Comparison of ENCODE assay signal across 32 cellular contexts in the genomic region with DNA sequence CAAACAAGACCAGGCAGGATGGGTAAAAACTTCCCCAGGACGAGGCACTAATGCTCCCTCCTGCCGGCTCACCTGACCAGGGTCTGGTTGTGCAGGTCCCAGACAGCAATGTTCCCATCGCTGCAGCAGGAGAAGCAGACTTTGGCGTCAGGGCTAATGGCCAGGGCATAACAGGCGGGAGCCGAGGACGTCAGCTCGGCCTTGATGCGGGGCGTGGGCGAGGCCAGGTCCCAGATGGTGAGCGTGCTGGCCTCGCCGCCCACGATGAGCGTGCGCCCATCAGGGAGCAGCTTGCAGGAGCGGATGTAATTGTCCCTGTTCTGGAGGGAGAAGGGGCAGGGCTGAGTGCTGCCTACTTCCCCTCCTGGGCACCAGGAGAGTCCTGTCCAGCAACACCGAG. TPM values are rescaled to one million over a fixed set of nuclear protein-coding genes. Genes with fewer than 3 reads are reported as not detected.
DNase-seq lines count a peak whose midpoint lies in the region; ATAC-seq, FAIRE-seq and TF ChIP-seq lines count a peak whose summit lies in the region.
"Had no signal": no experiment of that assay in that cellular context is flagged by ENCODE, and none has a peak within 500 bp of the region (broad histone marks: within the 10 kb centered on the region; RNA-seq: fewer than 3 reads in every experiment).

No MANE protein-coding gene starts in this region.

- H3K9ac ChIP-seq in kidney (ENCODE audit: low read length in 2 of 2) = no peak overlapping the region
- H3K9ac ChIP-seq: neural progenitor cell had no signal

- H3K4me3 ChIP-seq in kidney (ENCODE audit: low read length in 2 of 2) (no peak overlapping the region), sigmoid colon (no peak overlapping the region)
- H3K4me3 ChIP-seq: breast epithelium, coronary artery, esophagus muscularis mucosa, GM23338, heart left ventricle, neural progenitor cell, prostate gland, SJSA1, stomach, transverse colon had no signal

- peaks cover 61 to 82% of the 10 kb centered on the region in 2 donors for H3K36me3 ChIP-seq in kidney (ENCODE audit: control insufficient read depth in 1 of 2, insufficient read depth in 2 of 2, low read length in 2 of 2)
- peaks cover 92 to 100% (median 96%) of the 10 kb centered on the region in 4 donors for H3K36me3 ChIP-seq in sigmoid colon
- H3K36me3 ChIP-seq: neural progenitor cell had no signal

- H3K9me3 ChIP-seq in kidney (ENCODE audit: control insufficient read depth in 1 of 2, low read length in 2 of 2) (no peaks in the 10 kb centered on the region), sigmoid colon (no peaks in the 10 kb centered on the region)
- H3K9me3 ChIP-seq: breast epithelium, esophagus muscularis mucosa, heart left ventricle, prostate gland, SJSA1, stomach, transverse colon had no signal

- H3K36me3 Mint-ChIP-seq in CD14-positive monocyte (peaks cover 99% of the 10 kb centered on the region in 2 donors), IgD-negative memory B cell (peaks cover 16% of the 10 kb centered on the region)

- no peak for FAIRE-seq in kidney (lab: Jason Lieb, UNC)
- FAIRE-seq: GM18507, RCC 7860 had no signal

- no peak for TF ChIP-seq POLR2A in sigmoid colon (IDR thresholded peaks at IDR 0.05)

- H3K27ac Mint-ChIP-seq in CD14-positive monocyte (peak overlapping the region in 2 of 7 donors; percentile 27 to 65), IgD-negative memory B cell (peak overlapping the region; percentile 40 to 77 (median 59))
- H3K27ac Mint-ChIP-seq: GM23338, neural progenitor cell had no signal

- ATAC-seq in GM19467 (IDR thresholded peaks at IDR 0.05; ENCODE audit: unreplicated experiment) = no peak
- no peak for ATAC-seq in HG02840 (IDR thresholded peaks at IDR 0.05; ENCODE audit: low FRiP score, unreplicated experiment)
- ATAC-seq: foreskin keratinocyte, GM23338, heart left ventricle had no signal

- intact Hi-C loops in CD14-positive monocyte (cut with micrococcal nuclease) (no loop called here), kidney (cut with DNase I) (no loop called here), sigmoid colon (cut with DNase I) (no loop called here)

- no peak overlapping the region for H3K27ac ChIP-seq in kidney (ENCODE audit: low read depth in 2 of 2, low read length in 2 of 2)
- H3K27ac ChIP-seq in sigmoid colon = no peak overlapping the region
- H3K27ac ChIP-seq: breast epithelium, coronary artery, esophagus muscularis mucosa, foreskin keratinocyte, heart left ventricle, HL-60, neural progenitor cell, prostate gland, SJSA1, stomach, transverse colon had no signal

- TF ChIP-seq EP300 in sigmoid colon (IDR thresholded peaks at IDR 0.05) = no peak

- H3K4me3 Mint-ChIP-seq in CD14-positive monocyte = no peak overlapping the region
- H3K4me3 Mint-ChIP-seq in IgD-negative memory B cell = no peak overlapping the region
- H3K4me3 Mint-ChIP-seq: GM23338, neural progenitor cell had no signal

- H3K27me3 Mint-ChIP-seq in CD14-positive monocyte (ENCODE audit: low read depth in 3 of 3) = peaks cover 0 to 2% (median 0%) of the 10 kb centered on the region in 3 donors
- no peaks in the 10 kb centered on the region for H3K27me3 Mint-ChIP-seq in IgD-negative memory B cell

- 89 to 95% methylated on average over 19 of the region's 19 CpGs for WGBS in sigmoid colon, 2 donors

- H3K27me3 ChIP-seq in sigmoid colon = no peaks in the 10 kb centered on the region
- H3K27me3 ChIP-seq: breast epithelium, esophagus muscularis mucosa, foreskin keratinocyte, heart left ventricle, neural progenitor cell, SJSA1, stomach, transverse colon had no signal

- H3K9me3 Mint-ChIP-seq in CD14-positive monocyte = no peaks in the 10 kb centered on the region
- H3K9me3 Mint-ChIP-seq in IgD-negative memory B cell = no peaks in the 10 kb centered on the region
- H3K9me3 Mint-ChIP-seq: GM23338, neural progenitor cell had no signal

- H3K4me1 Mint-ChIP-seq in CD14-positive monocyte (no peaks in the 10 kb centered on the region), IgD-negative memory B cell (peaks cover 0 to 4% (median 4%) of the 10 kb centered on the region in 3 donors)

- H3K4me1 ChIP-seq in kidney (ENCODE audit: control insufficient read depth in 1 of 2, insufficient read depth in 1 of 2, low read depth in 1 of 2, low read length in 2 of 2) (no peaks in the 10 kb centered on the region), sigmoid colon (peaks cover 0 to 13% (median 4%) of the 10 kb centered on the region in 4 donors)
- H3K4me1 ChIP-seq: breast epithelium, foreskin keratinocyte, heart left ventricle, neural progenitor cell, prostate gland, SJSA1, stomach, transverse colon had no signal

- no peak for TF ChIP-seq CTCF in CD14-positive monocyte (IDR thresholded peaks at IDR 0.05)
- no peak for TF ChIP-seq CTCF in kidney (IDR thresholded peaks at IDR 0.05; ENCODE audit: borderline replicate concordance, extremely low read depth, insufficient read depth)
- TF ChIP-seq CTCF in sigmoid colon (IDR thresholded peaks at IDR 0.05) = no peak

- DNase-seq in CD14-positive monocyte (ENCODE audit: low spot score) (peak; percentile 43), kidney (peak; percentile 64), sigmoid colon (peak; percentile 48), inferior parietal cortex (ENCODE audit: extremely low spot score) (no peak)
- DNase-seq: activated CD4-positive, alpha-beta T cell treated with anti-CD3 and anti-CD28 coated beads for 1 hour; activated naive CD4-positive, alpha-beta T cell treated with Interleukin-2 at 50 U/mL for 16 hours; activated T-cell treated with anti-CD3 and anti-CD28 coated beads, Interleukin-2, amount 50 U/mL, for 48 hours; amygdala; DMS79 treated with DMSO at 0.1 percent for 48 hours; foreskin keratinocyte; Karpas-422; kidney glomerular epithelial cell; mammary epithelial cell; NCI-H1417 treated with DMSO at 0.1 percent for 48 hours; NCI-H2081 treated with DMSO at 0.1 percent for 48 hours; NCI-H226; stomach; transverse colon had no signal

RNA-seq across cellular contexts. Expression of gene TLE3, which starts 43.4 kb away (rescaled TPM):
- polyA plus RNA-seq in CD14-positive monocyte (10 to 100 TPM; 12.8 to 23.6 TPM), IgD-negative memory B cell (88.7 TPM), kidney (ENCODE audit: insufficient read depth, low read depth, low replicate concordance) (10.3 TPM), sigmoid colon (10 to 100 TPM; 16.8 to 39.3 (median 21.0) TPM)
- total RNA-seq in kidney (71.7 TPM), sigmoid colon (10 to 100 TPM; 49.5 to 82.0 (median 58.8) TPM)
